Comparison of ENCODE assay signal across 8 cellular contexts in the genomic region with DNA sequence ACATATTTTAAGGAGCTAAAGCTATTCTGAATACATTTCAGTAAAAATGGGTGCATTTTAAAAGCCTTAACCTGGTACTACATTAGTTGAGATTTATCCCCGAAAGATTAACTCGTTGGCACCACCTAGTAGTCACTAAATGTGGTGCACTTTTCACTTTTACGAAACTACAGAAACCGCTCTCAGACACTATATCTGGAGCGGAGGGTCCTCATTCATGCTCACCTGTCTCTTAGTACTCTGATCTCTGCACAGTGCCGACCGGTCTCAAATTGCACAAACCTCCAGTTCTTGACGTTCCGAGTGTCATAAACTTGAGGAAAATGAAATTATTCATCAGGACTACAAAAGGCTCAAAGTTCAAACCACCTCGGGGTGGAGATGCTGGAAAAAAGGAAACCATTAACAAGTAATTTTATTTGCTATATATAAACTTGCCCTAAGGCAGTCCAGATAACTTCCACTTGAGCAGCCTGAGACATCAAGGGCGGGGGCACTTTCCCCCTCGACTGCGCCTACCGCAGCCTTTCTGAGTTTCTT. TPM values are rescaled to one million over a fixed set of nuclear protein-coding genes. Genes with fewer than 3 reads are reported as not detected.
A peak's percentile ranks its signal among the peaks of the same experiment; 100 is the strongest.
DNase-seq lines count a peak whose midpoint lies in the region; ATAC-seq and TF ChIP-seq lines count a peak whose summit lies in the region.

No MANE protein-coding gene starts in this region.

- H3K4me3 Mint-ChIP-seq in MCF 10A (ENCODE audit: unreplicated experiment): peak overlapping the region; percentile 98

- H3K9me3 Mint-ChIP-seq in MCF 10A (ENCODE audit: unreplicated experiment): no peaks in the 10 kb centered on the region

- POLR2A ChIA-PET in MCF 10A (lab: Yijun Ruan, JAX): interaction anchor here (0.6 to 3.2 kb wide), 20 partner anchors 12 to 1177 kb away, joined by 3 to 63 read pairs (median 4); partner anchors contain the start of genes CTNNBIP1, KIF1B and UBE4B

- intact Hi-C loops in MCF 10A (cut with micrococcal nuclease): loop anchor here (1.0 to 5.0 kb wide), 4 partner anchors 50 to 488 kb away; partner anchors contain the start of genes CENPS and UBE4B

- CTCF ChIA-PET in MCF 10A (lab: Yijun Ruan, JAX): interaction anchor here (0.6 to 4.0 kb wide), 13 partner anchors 10 to 210 kb away, joined by 3 to 50 read pairs (median 3); no protein-coding TSS in a partner anchor

- peaks cover 13% of the 10 kb centered on the region for H3K4me1 Mint-ChIP-seq in MCF 10A (ENCODE audit: insufficient read depth, unreplicated experiment)

- H3K4me3 ChIP-seq in BLaER1 treated with 17β-estradiol and CSF1 and Interleukin-3, amounts not matched to agents 10 nM and 100 nM: peak overlapping the region; percentile 73 to 98 (median 82)
- H3K4me3 ChIP-seq in HUES64 (ENCODE audit: low read length): peak overlapping the region; percentile 81
- peak overlapping the region; percentile 97 for H3K4me3 ChIP-seq in skeletal muscle satellite cell (ENCODE audit: low read length)

- 3% methylated on average over 13 of the region's 14 CpGs for WGBS in HUES64

- DNase-seq in RKO (ENCODE audit: low spot score): peak; percentile 78
- DNase-seq in MCF 10A (ENCODE audit: unreplicated experiment): peak; percentile 67
- DNase-seq in iPS-NIHi11 (ENCODE audit: low spot score): peak; percentile 55

- TF ChIP-seq CTCF in MCF 10A (IDR thresholded peaks at IDR 0.05; ENCODE audit: unreplicated experiment): peak; percentile 35

- H3K36me3 Mint-ChIP-seq in MCF 10A (ENCODE audit: insufficient read depth, unreplicated experiment): peaks cover 50% of the 10 kb centered on the region

- peak overlapping the region; percentile 99 for H3K27ac Mint-ChIP-seq in MCF 10A (ENCODE audit: low read depth, unreplicated experiment)

- TSS peak; percentile 78 for BruUV-seq in MCF 10A (replicated peaks; lab: Mats Ljungman, UMichigan)

- H3K27me3 Mint-ChIP-seq in MCF 10A (ENCODE audit: insufficient read depth, unreplicated experiment): no peaks in the 10 kb centered on the region

- peak overlapping the region; percentile 89 to 99 (median 96) for H3K9ac ChIP-seq in BLaER1 treated with 17β-estradiol and CSF1 and Interleukin-3, amounts not matched to agents 10 nM and 100 nM
- peak overlapping the region; percentile 84 for H3K9ac ChIP-seq in HUES64 (ENCODE audit: low read depth, low read length)
- H3K9ac ChIP-seq in skeletal muscle satellite cell (ENCODE audit: low read depth, low read length): peak overlapping the region; percentile 97

- peak overlapping the region; percentile 86 to 97 (median 92) for H3K27ac ChIP-seq in BLaER1 treated with 17β-estradiol and CSF1 and Interleukin-3, amounts not matched to agents 10 nM and 100 nM
- H3K27ac ChIP-seq in HUES64 (ENCODE audit: low read depth, low read length): peak overlapping the region; percentile 87

- H4K20me1 ChIP-seq in BLaER1 treated with 17β-estradiol and CSF1 and Interleukin-3, amounts not matched to agents 10 nM and 100 nM: no peaks in the 10 kb centered on the region

- ATAC-seq in GM18502 (IDR thresholded peaks at IDR 0.05; ENCODE audit: poor library complexity, unreplicated experiment) (peak; percentile 29), HG02870 (IDR thresholded peaks at IDR 0.05; ENCODE audit: unreplicated experiment) (no peak)

- peaks cover 2 to 45% (median 18%) of the 10 kb centered on the region in 11 experiments; a peak in 20 of 22 replicates for H3K36me3 ChIP-seq in BLaER1 treated with 17β-estradiol and CSF1 and Interleukin-3, amounts not matched to agents 10 nM and 100 nM
- peaks cover 7% of the 10 kb centered on the region; the same call in 1 of the 2 replicates for H3K36me3 ChIP-seq in HUES64 (ENCODE audit: insufficient read depth, low read length)
- H3K36me3 ChIP-seq in skeletal muscle satellite cell (ENCODE audit: insufficient read depth, low read length): peaks cover 7% of the 10 kb centered on the region

- H3K27me3 ChIP-seq in BLaER1 treated with 17β-estradiol and CSF1 and Interleukin-3, amounts not matched to agents 10 nM and 100 nM: no peaks in the 10 kb centered on the region
- H3K27me3 ChIP-seq in HUES64 (ENCODE audit: insufficient read depth, low read length) (no peaks in the 10 kb centered on the region), skeletal muscle satellite cell (ENCODE audit: control insufficient read depth, insufficient read depth, low read length) (no peaks in the 10 kb centered on the region)

- H3K4me2 ChIP-seq in BLaER1 treated with 17β-estradiol and CSF1 and Interleukin-3, amounts not matched to agents 10 nM and 100 nM: peak overlapping the region; percentile 75 to 91 (median 86)
- H3K4me2 ChIP-seq in skeletal muscle satellite cell (ENCODE audit: low read length): peak overlapping the region; percentile 94

- H3K9me3 ChIP-seq in BLaER1 treated with 17β-estradiol and CSF1 and Interleukin-3, amounts not matched to agents 10 nM and 100 nM (replicated peaks in 1 of 11): no peaks in the 10 kb centered on the region
- H3K9me3 ChIP-seq in HUES64 (ENCODE audit: insufficient read depth, low read depth, low read length) (no peaks in the 10 kb centered on the region), skeletal muscle satellite cell (replicated peaks; ENCODE audit: low read length) (no peaks in the 10 kb centered on the region)

- H3K4me1 ChIP-seq in BLaER1 treated with 17β-estradiol and CSF1 and Interleukin-3, amounts not matched to agents 10 nM and 100 nM: peaks cover 8 to 20% (median 17%) of the 10 kb centered on the region in 10 experiments; a peak in 16 of 20 replicates
- H3K4me1 ChIP-seq in HUES64 (ENCODE audit: insufficient read depth, low read length) (no peaks in the 10 kb centered on the region), skeletal muscle satellite cell (ENCODE audit: control insufficient read depth, insufficient read depth, low read length) (peaks cover 3% of the 10 kb centered on the region)

RNA-seq across cellular contexts. Expression of gene LZIC, which starts 0.7 kb away (rescaled TPM):
- 17.3 TPM for polyA plus RNA-seq in HUES64 (2013, experiment 1 of 2)
- polyA plus RNA-seq in HUES64 (2013, experiment 2 of 2): 22.5 TPM
- total RNA-seq in MCF 10A (2022): 37.2 and 42.6 TPM in 2 replicates
- total RNA-seq in skeletal muscle satellite cell (2012; rRNA removed): 30.1 and 32.2 TPM in 2 replicates

RNA-seq across cellular contexts. Expression of gene NMNAT1, which starts 0.8 kb away (rescaled TPM):
- 4.2 TPM for polyA plus RNA-seq in HUES64 (2013, experiment 1 of 2)
- 3.9 TPM for polyA plus RNA-seq in HUES64 (2013, experiment 2 of 2)
- total RNA-seq in MCF 10A (2022): 10.4 and 14.0 TPM in 2 replicates
- total RNA-seq in skeletal muscle satellite cell (2012; rRNA removed): 8.6 and 9.2 TPM in 2 replicates

RNA-seq across cellular contexts. Expression of gene CTNNBIP1, which starts 32.4 kb away (rescaled TPM):
- polyA plus RNA-seq in HUES64 (2013, experiment 1 of 2): 45.4 TPM
- 57.3 TPM for polyA plus RNA-seq in HUES64 (2013, experiment 2 of 2)
- total RNA-seq in MCF 10A (2022): 31.3 and 31.4 TPM in 2 replicates
- total RNA-seq in skeletal muscle satellite cell (2012; rRNA removed): 10.0 and 11.7 TPM in 2 replicates

RNA-seq across cellular contexts. Expression of gene RBP7, which starts 54.6 kb away (rescaled TPM):
- 1.5 TPM for polyA plus RNA-seq in HUES64 (2013, experiment 1 of 2)
- polyA plus RNA-seq in HUES64 (2013, experiment 2 of 2): 2.0 TPM
- total RNA-seq in MCF 10A (2022): not detected in 2 replicates
- total RNA-seq in skeletal muscle satellite cell (2012; rRNA removed): not detected in 2 replicates
